ENCODE assay signal across 19 cellular contexts in genomic region chr9:16316911-16317817, GRCh38.
DNase-seq lines count a peak whose midpoint lies in the region; ATAC-seq, FAIRE-seq and TF ChIP-seq lines count a peak whose summit lies in the region.
"Had no signal": no experiment of that assay in that cellular context is flagged by ENCODE, and none has a peak within 500 bp of the region (broad histone marks: within the 10 kb centered on the region; RNA-seq: fewer than 3 reads in every experiment).

No MANE protein-coding gene starts in this region.

- peaks cover 16% of the 10 kb centered on the region for H3K27me3 Mint-ChIP-seq in type B pancreatic cell

- H3K4me1 Mint-ChIP-seq in type B pancreatic cell (ENCODE audit: unreplicated experiment): peaks cover 32% of the 10 kb centered on the region

- no peak overlapping the region for H3K4me3 ChIP-seq in liver (ENCODE audit: low read depth in 1 of 3, low read length in 3 of 3)
- no peak overlapping the region for H3K4me3 ChIP-seq in HepG2 (replicated peaks in 1 of 3; ENCODE audit: insufficient read depth in 1 of 3, low read depth in 2 of 3, low read length in 3 of 3)
- no peak overlapping the region for H3K4me3 ChIP-seq in ovary
- H3K4me3 ChIP-seq in A673 (ENCODE audit: low read depth, low read length, poor library complexity, severe bottlenecking): no peak overlapping the region
- H3K4me3 ChIP-seq: BLaER1 treated with 17β-estradiol and CSF1 and Interleukin-3, amounts not matched to agents 10 nM and 100 nM; MG63 had no signal

- H3K4me2 ChIP-seq in HepG2 (ENCODE audit: low read depth, low read length): no peak overlapping the region
- H3K4me2 ChIP-seq: KMS-11 had no signal

- FAIRE-seq in HepG2 (lab: Jason Lieb, UNC): no peak
- FAIRE-seq: GM12891 had no signal

- H3K4me1 ChIP-seq in liver (ENCODE audit: control insufficient read depth in 4 of 4, insufficient read depth in 4 of 4, low read length in 3 of 4) (peaks cover 0 to 8% (median 4%) of the 10 kb centered on the region in 4 donors), HepG2 (ENCODE audit: insufficient read depth, low read length) (no peaks in the 10 kb centered on the region), ovary (ENCODE audit: insufficient read depth) (peaks cover 21% of the 10 kb centered on the region), A673 (ENCODE audit: insufficient read depth, low read length, poor library complexity, severe bottlenecking) (no peaks in the 10 kb centered on the region)

- ATAC-seq in HepG2 (no peak), HG03135 (IDR thresholded peaks at IDR 0.05; ENCODE audit: unreplicated experiment) (no peak)

- no peak for DNase-seq in HepG2 (ENCODE audit: low spot score)
- peak; percentile 28 for DNase-seq in medulla oblongata (ENCODE audit: extremely low spot score)
- DNase-seq in ovary: no peak
- peak; percentile 52 for DNase-seq in type B pancreatic cell (ENCODE audit: extremely low spot score, unreplicated experiment)
- DNase-seq in kidney tubule cell (ENCODE audit: low spot score): no peak
- no peak for DNase-seq in A673 (ENCODE audit: low spot score)
- DNase-seq: DMS 273 treated with DMSO at 0.1 percent for 48 hours, GF-D8, GOT3, MG63, NCI-H146, NCI-H2081, NCI-H526, SHP77 had no signal

- CTCF ChIA-PET in HepG2 (lab: Yijun Ruan, JAX; ENCODE audit: low intra/inter-chr PET ratio, low total read pairs): no interaction called here
- CTCF ChIA-PET in A673 (lab: Charles Lee): no interaction called here

- no peak for TF ChIP-seq CTCF in liver (IDR thresholded peaks at IDR 0.05; ENCODE audit: low read depth, low read length, missing input control)
- TF ChIP-seq CTCF in HepG2 (CRISPR knock-in tag; IDR thresholded peaks at IDR 0.05): no peak
- TF ChIP-seq CTCF in ovary (IDR thresholded peaks at IDR 0.05): no peak
- no peak for TF ChIP-seq CTCF in type B pancreatic cell (conservative IDR thresholded peaks at IDR 0.05)
- TF ChIP-seq CTCF in A673 (conservative IDR thresholded peaks at IDR 0.05; ENCODE audit: low read depth, low read length): no peak

- H3K9ac ChIP-seq in liver (ENCODE audit: low read depth in 1 of 2, low read length in 2 of 2) (no peak overlapping the region), HepG2 (ENCODE audit: insufficient read depth, low read depth, low read length) (no peak overlapping the region)
- H3K9ac ChIP-seq: BLaER1 treated with 17β-estradiol and CSF1 and Interleukin-3, amounts not matched to agents 10 nM and 100 nM; KMS-11 had no signal

- POLR2A ChIA-PET in HepG2 (lab: Yijun Ruan, JAX): no interaction called here
- POLR2A ChIA-PET in A673 (lab: Charles Lee; ENCODE audit: low non-redundant PET): no interaction called here

- H3K36me3 Mint-ChIP-seq in type B pancreatic cell: no peaks in the 10 kb centered on the region

- no peaks in the 10 kb centered on the region for H3K9me3 ChIP-seq in liver (ENCODE audit: control insufficient read depth in 4 of 4, low read length in 3 of 4)
- no peaks in the 10 kb centered on the region for H3K9me3 ChIP-seq in HepG2 (ENCODE audit: low read length)
- H3K9me3 ChIP-seq in ovary: no peaks in the 10 kb centered on the region
- no peaks in the 10 kb centered on the region for H3K9me3 ChIP-seq in A673 (ENCODE audit: low read depth, low read length, poor library complexity, severe bottlenecking)
- H3K9me3 ChIP-seq: BLaER1 treated with 17β-estradiol and CSF1 and Interleukin-3, amounts not matched to agents 10 nM and 100 nM had no signal

- no peak overlapping the region for H2AFZ ChIP-seq in HepG2 (ENCODE audit: low read length)

- H3K4me3 Mint-ChIP-seq in type B pancreatic cell: no peak overlapping the region

- H3K36me3 ChIP-seq in liver (ENCODE audit: control insufficient read depth in 4 of 4, insufficient read depth in 3 of 4, low read depth in 1 of 4, low read length in 3 of 4) (no peaks in the 10 kb centered on the region), HepG2 (replicated peaks in 1 of 2; ENCODE audit: control insufficient read depth in 1 of 2, insufficient read depth in 2 of 2, low read length in 2 of 2) (no peaks in the 10 kb centered on the region), ovary (no peaks in the 10 kb centered on the region), A673 (ENCODE audit: insufficient read depth, low read length, poor library complexity, severe bottlenecking) (no peaks in the 10 kb centered on the region)
- H3K36me3 ChIP-seq: BLaER1 treated with 17β-estradiol and CSF1 and Interleukin-3, amounts not matched to agents 10 nM and 100 nM; MG63 had no signal

- in situ Hi-C loops in HepG2 (cut with HindIII; ENCODE audit: extremely low pct_ligation_motif_present, low pct_unique_long_range_greater_than_20kb): no loop called here

- 59% methylated on average over 15 of the region's 15 CpGs for WGBS in liver
- 17% methylated on average over 15 of the region's 15 CpGs for WGBS in HepG2 (ENCODE audit: low lambda C conversion rate)
- 69 to 73% (median 73%) methylated on average over 15 of the region's 15 CpGs for WGBS in ovary, 3 donors

- H3K27ac Mint-ChIP-seq in type B pancreatic cell: no peak overlapping the region

- H3K27ac ChIP-seq in liver (ENCODE audit: low read depth in 1 of 2, low read length in 2 of 2): no peak overlapping the region
- no peak overlapping the region for H3K27ac ChIP-seq in HepG2 (ENCODE audit: extremely low read length, insufficient read depth, low read length)
- peak overlapping the region; percentile 4 to 75 for H3K27ac ChIP-seq in ovary
- H3K27ac ChIP-seq in A673 (ENCODE audit: low read depth, low read length, poor library complexity, severe bottlenecking): no peak overlapping the region
- H3K27ac ChIP-seq: BLaER1 treated with 17β-estradiol and CSF1 and Interleukin-3, amounts not matched to agents 10 nM and 100 nM; KMS-11 had no signal

- TF ChIP-seq EP300 in HepG2 (IDR thresholded peaks at IDR 0.05; ENCODE audit: low read depth in 2 of 2, low read length in 2 of 2) (no peak), HepG2 (CRISPR knock-in tag; IDR thresholded peaks at IDR 0.05; ENCODE audit: borderline replicate concordance) (no peak), ovary (IDR thresholded peaks at IDR 0.05) (no peak)

- peaks cover 9% of the 10 kb centered on the region for H3K9me3 Mint-ChIP-seq in type B pancreatic cell

- no TSS peak for BruUV-seq in HepG2 (replicated peaks; lab: Mats Ljungman, UMichigan)
- no TSS peak for BruUV-seq in A673 (replicated peaks; lab: Mats Ljungman, UMichigan)

- 0 out of 2 replicates have a peak, but pooled peaks cover 2% of the 10 kb centered on the region for H4K20me1 ChIP-seq in HepG2 (ENCODE audit: insufficient read depth, low read length)
- H4K20me1 ChIP-seq: BLaER1 treated with 17β-estradiol and CSF1 and Interleukin-3, amounts not matched to agents 10 nM and 100 nM had no signal

- TF ChIP-seq RAD21 in liver (IDR thresholded peaks at IDR 0.05) (peak in 1 of 2 donors; percentile 12), HepG2 (CRISPR knock-in tag; IDR thresholded peaks at IDR 0.05) (no peak)

- peaks cover 0 to 2% (median 0%) of the 10 kb centered on the region in 4 donors for H3K27me3 ChIP-seq in liver (ENCODE audit: control insufficient read depth in 4 of 4, insufficient read depth in 4 of 4, low read length in 3 of 4)
- H3K27me3 ChIP-seq in HepG2 (ENCODE audit: control insufficient read depth in 1 of 2, insufficient read depth in 2 of 2, low read length in 2 of 2): peaks cover 0 to 9% of the 10 kb centered on the region in 2 experiments; a peak in 2 of 5 replicates
- no peaks in the 10 kb centered on the region for H3K27me3 ChIP-seq in ovary
- no peaks in the 10 kb centered on the region for H3K27me3 ChIP-seq in A673 (replicated peaks; ENCODE audit: insufficient read depth, low read depth, low read length, poor library complexity)
- H3K27me3 ChIP-seq: BLaER1 treated with 17β-estradiol and CSF1 and Interleukin-3, amounts not matched to agents 10 nM and 100 nM; MG63 had no signal

- intact Hi-C loops in HepG2 (cut with micrococcal nuclease; ENCODE audit: unreplicated experiment): no loop called here
- intact Hi-C loops in ovary (cut with DNase I): loop anchor here in 2 of 4 donors (10.0 kb wide), 1 partner anchor 102 kb away; no protein-coding TSS in a partner anchor
- intact Hi-C loops in A673 (cut with micrococcal nuclease; ENCODE audit: unreplicated experiment): no loop called here

- TF ChIP-seq POLR2A in HepG2 (IDR thresholded peaks at IDR 0.05; ENCODE audit: insufficient read depth in 1 of 2, low read depth in 2 of 2, low read length in 2 of 2): no peak
- TF ChIP-seq POLR2A in ovary (IDR thresholded peaks at IDR 0.05): no peak

- H3K79me2 ChIP-seq in HepG2 (ENCODE audit: insufficient read depth, low read length): no peaks in the 10 kb centered on the region

TF ChIP-seq in liver, 16 proteins besides CTCF, POLR2A, EP300 and RAD21 (continues in another document):
- peak in 1 of 2 donors; percentile 50 for TF ChIP-seq HNF4A (conservative IDR thresholded peaks at IDR 0.05)

TF ChIP-seq in HepG2, 621 proteins besides CTCF, POLR2A, EP300 and RAD21:
- TF ChIP-seq IRX3 (CRISPR knock-in tag; IDR thresholded peaks at IDR 0.05; ENCODE audit: borderline replicate concordance, low read depth) (no peak), ZNF619 (CRISPR knock-in tag; IDR thresholded peaks at IDR 0.05) (no peak), CERS6 (CRISPR knock-in tag; IDR thresholded peaks at IDR 0.05) (no peak), CHCHD3 (CRISPR knock-in tag; IDR thresholded peaks at IDR 0.05) (no peak)

Comparison
In these comparisons a context has a peak if more than half of its experiments do, and no peak if none do; other contexts are left out.
1. H3K27ac ChIP-seq: peak in ovary (2 of 2); none in liver (0 of 2), HepG2 (single experiment) and A673 (single experiment).
2. DNase-seq: peak in medulla oblongata (single experiment) and type B pancreatic cell (single experiment); none in HepG2 (single experiment), ovary (0 of 5), kidney tubule cell (single experiment) and A673 (single experiment).